Comparison of ENCODE assay signal across 1 cellular context in the genomic region with DNA sequence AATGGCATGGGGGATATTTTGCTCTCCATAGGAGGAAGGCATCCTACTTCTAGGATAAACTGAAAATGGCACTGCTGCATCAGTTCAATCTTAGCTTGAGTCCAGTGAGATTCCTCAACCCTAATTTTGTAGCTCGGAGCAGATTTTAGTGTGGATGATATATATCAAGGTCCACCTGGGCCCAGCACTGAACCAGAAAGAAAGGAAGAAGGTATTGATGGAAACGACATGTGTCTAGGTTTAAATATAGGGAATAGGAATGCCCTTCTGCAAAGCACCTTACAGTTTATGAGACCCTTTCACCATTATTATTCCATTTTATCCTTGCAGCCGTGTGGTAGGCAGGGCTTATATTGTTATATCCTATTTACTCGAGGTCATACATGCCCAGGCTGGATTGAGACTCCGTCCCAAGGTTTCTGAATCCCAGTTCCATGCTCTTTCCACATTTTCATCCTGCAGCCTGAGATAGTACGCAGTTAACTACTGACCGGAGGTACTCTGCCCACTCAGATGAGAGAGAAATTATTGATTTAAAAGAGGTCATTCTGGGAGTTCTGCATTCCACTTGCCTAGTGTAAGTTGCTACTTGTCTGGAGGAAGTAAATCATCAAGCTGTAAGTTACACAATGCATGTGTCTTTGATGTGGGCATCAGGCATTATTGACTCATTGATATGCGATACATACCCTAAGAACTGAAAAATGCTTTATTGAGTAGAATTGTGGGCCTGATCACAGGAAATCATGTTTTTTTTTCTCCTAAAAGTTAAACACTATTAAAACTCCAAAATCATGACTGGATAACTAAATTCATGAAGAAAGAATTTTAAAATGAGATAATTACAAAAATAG.
TF ChIP-seq lines count a peak whose summit lies in the region.

No MANE protein-coding gene starts in this region.

TF ChIP-seq in HepG2, 621 proteins besides CTCF, POLR2A, EP300 and RAD21 (continued from another document and continues in another):
- TF ChIP-seq SMAD9 (CRISPR knock-in tag; IDR thresholded peaks at IDR 0.05), result no peak
- peak; percentile 100 for TF ChIP-seq JUN (CRISPR knock-in tag; IDR thresholded peaks at IDR 0.05)
- peak; percentile 70 for TF ChIP-seq NFYC (CRISPR knock-in tag; IDR thresholded peaks at IDR 0.05)
- TF ChIP-seq SIX4 (CRISPR knock-in tag; IDR thresholded peaks at IDR 0.05), result peak; percentile 98
- no peak for TF ChIP-seq CCDC6 (CRISPR knock-in tag; IDR thresholded peaks at IDR 0.05)
- TF ChIP-seq TCF7L2 (IDR thresholded peaks at IDR 0.05; ENCODE audit: low read depth, low read length), result peak; percentile 99
- no peak for TF ChIP-seq ZNF17 (CRISPR knock-in tag; IDR thresholded peaks at IDR 0.05)
- TF ChIP-seq, protein P1, sequence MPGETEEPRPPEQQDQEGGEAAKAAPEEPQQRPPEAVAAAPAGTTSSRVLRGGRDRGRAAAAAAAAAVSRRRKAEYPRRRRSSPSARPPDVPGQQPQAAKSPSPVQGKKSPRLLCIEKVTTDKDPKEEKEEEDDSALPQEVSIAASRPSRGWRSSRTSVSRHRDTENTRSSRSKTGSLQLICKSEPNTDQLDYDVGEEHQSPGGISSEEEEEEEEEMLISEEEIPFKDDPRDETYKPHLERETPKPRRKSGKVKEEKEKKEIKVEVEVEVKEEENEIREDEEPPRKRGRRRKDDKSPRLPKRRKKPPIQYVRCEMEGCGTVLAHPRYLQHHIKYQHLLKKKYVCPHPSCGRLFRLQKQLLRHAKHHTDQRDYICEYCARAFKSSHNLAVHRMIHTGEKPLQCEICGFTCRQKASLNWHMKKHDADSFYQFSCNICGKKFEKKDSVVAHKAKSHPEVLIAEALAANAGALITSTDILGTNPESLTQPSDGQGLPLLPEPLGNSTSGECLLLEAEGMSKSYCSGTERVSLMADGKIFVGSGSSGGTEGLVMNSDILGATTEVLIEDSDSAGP (CRISPR knock-in tag; IDR thresholded peaks at IDR 0.05; ENCODE audit: borderline replicate concordance), result no peak; the same call in 1 of the 2 replicates
- TF ChIP-seq, protein P2, sequence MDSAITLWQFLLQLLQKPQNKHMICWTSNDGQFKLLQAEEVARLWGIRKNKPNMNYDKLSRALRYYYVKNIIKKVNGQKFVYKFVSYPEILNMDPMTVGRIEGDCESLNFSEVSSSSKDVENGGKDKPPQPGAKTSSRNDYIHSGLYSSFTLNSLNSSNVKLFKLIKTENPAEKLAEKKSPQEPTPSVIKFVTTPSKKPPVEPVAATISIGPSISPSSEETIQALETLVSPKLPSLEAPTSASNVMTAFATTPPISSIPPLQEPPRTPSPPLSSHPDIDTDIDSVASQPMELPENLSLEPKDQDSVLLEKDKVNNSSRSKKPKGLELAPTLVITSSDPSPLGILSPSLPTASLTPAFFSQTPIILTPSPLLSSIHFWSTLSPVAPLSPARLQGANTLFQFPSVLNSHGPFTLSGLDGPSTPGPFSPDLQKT (CRISPR knock-in tag; IDR thresholded peaks at IDR 0.05; ENCODE audit: borderline replicate concordance), result no peak
- TF ChIP-seq RBAK (CRISPR knock-in tag; IDR thresholded peaks at IDR 0.05), result peak; percentile 26; the same call in 1 of the 2 replicates
- TF ChIP-seq SMARCC2 (IDR thresholded peaks at IDR 0.05), result peak; percentile 93
- no peak for TF ChIP-seq ZNF235 (CRISPR knock-in tag; IDR thresholded peaks at IDR 0.05; ENCODE audit: borderline replicate concordance)
- 0 out of 2 replicates have a peak, but pooled peaks have one; percentile 57 for TF ChIP-seq SATB2 (CRISPR knock-in tag; IDR thresholded peaks at IDR 0.05)
- no peak for TF ChIP-seq ZNF224 (CRISPR knock-in tag; IDR thresholded peaks at IDR 0.05)
- peak; percentile 55; the same call in 1 of the 2 replicates for TF ChIP-seq RBFOX2 (IDR thresholded peaks at IDR 0.05; ENCODE audit: low read depth, low read length)
- TF ChIP-seq ZNF614 (CRISPR knock-in tag; IDR thresholded peaks at IDR 0.05; ENCODE audit: borderline replicate concordance), result peak; percentile 99
- TF ChIP-seq ZNF773 (CRISPR knock-in tag; IDR thresholded peaks at IDR 0.05; ENCODE audit: borderline replicate concordance), result no peak
- TF ChIP-seq KDM2A (CRISPR knock-in tag; IDR thresholded peaks at IDR 0.05; ENCODE audit: borderline replicate concordance, low read depth), result peak; percentile 35; the same call in 1 of the 2 replicates
- TF ChIP-seq IRF2 (CRISPR knock-in tag; IDR thresholded peaks at IDR 0.05), result peak; percentile 96
- TF ChIP-seq HMGA1 (CRISPR knock-in tag; conservative IDR thresholded peaks at IDR 0.05), result no peak
- TF ChIP-seq, protein P3, sequence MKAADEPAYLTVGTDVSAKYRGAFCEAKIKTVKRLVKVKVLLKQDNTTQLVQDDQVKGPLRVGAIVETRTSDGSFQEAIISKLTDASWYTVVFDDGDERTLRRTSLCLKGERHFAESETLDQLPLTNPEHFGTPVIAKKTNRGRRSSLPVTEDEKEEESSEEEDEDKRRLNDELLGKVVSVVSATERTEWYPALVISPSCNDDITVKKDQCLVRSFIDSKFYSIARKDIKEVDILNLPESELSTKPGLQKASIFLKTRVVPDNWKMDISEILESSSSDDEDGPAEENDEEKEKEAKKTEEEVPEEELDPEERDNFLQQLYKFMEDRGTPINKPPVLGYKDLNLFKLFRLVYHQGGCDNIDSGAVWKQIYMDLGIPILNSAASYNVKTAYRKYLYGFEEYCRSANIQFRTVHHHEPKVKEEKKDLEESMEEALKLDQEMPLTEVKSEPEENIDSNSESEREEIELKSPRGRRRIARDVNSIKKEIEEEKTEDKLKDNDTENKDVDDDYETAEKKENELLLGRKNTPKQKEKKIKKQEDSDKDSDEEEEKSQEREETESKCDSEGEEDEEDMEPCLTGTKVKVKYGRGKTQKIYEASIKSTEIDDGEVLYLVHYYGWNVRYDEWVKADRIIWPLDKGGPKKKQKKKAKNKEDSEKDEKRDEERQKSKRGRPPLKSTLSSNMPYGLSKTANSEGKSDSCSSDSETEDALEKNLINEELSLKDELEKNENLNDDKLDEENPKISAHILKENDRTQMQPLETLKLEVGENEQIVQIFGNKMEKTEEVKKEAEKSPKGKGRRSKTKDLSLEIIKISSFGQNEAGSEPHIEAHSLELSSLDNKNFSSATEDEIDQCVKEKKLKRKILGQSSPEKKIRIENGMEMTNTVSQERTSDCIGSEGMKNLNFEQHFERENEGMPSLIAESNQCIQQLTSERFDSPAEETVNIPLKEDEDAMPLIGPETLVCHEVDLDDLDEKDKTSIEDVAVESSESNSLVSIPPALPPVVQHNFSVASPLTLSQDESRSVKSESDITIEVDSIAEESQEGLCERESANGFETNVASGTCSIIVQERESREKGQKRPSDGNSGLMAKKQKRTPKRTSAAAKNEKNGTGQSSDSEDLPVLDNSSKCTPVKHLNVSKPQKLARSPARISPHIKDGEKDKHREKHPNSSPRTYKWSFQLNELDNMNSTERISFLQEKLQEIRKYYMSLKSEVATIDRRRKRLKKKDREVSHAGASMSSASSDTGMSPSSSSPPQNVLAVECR (CRISPR knock-in tag; IDR thresholded peaks at IDR 0.05; ENCODE audit: borderline replicate concordance), result no peak; the same call in 1 of the 2 replicates
- peak; percentile 91 for TF ChIP-seq KAT8 (CRISPR knock-in tag; IDR thresholded peaks at IDR 0.05)
- TF ChIP-seq ZMAT3 (CRISPR knock-in tag; conservative IDR thresholded peaks at IDR 0.05), result no peak
- no peak for TF ChIP-seq ZNF10 (CRISPR knock-in tag; IDR thresholded peaks at IDR 0.05; ENCODE audit: borderline replicate concordance, low read depth)
- TF ChIP-seq, protein P4, sequence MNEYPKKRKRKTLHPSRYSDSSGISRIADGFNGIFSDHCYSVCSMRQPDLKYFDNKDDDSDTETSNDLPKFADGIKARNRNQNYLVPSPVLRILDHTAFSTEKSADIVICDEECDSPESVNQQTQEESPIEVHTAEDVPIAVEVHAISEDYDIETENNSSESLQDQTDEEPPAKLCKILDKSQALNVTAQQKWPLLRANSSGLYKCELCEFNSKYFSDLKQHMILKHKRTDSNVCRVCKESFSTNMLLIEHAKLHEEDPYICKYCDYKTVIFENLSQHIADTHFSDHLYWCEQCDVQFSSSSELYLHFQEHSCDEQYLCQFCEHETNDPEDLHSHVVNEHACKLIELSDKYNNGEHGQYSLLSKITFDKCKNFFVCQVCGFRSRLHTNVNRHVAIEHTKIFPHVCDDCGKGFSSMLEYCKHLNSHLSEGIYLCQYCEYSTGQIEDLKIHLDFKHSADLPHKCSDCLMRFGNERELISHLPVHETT (CRISPR knock-in tag; conservative IDR thresholded peaks at IDR 0.05), result no peak; the same call in 1 of the 2 replicates
- TF ChIP-seq, protein P5, sequence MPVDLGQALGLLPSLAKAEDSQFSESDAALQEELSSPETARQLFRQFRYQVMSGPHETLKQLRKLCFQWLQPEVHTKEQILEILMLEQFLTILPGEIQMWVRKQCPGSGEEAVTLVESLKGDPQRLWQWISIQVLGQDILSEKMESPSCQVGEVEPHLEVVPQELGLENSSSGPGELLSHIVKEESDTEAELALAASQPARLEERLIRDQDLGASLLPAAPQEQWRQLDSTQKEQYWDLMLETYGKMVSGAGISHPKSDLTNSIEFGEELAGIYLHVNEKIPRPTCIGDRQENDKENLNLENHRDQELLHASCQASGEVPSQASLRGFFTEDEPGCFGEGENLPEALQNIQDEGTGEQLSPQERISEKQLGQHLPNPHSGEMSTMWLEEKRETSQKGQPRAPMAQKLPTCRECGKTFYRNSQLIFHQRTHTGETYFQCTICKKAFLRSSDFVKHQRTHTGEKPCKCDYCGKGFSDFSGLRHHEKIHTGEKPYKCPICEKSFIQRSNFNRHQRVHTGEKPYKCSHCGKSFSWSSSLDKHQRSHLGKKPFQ (CRISPR knock-in tag; IDR thresholded peaks at IDR 0.05; ENCODE audit: insufficient replicate concordance), result peak; percentile 82
- TF ChIP-seq ZBTB20 (CRISPR knock-in tag; IDR thresholded peaks at IDR 0.05; ENCODE audit: borderline replicate concordance, low read depth), result peak; percentile 100
- TF ChIP-seq RFX3 (CRISPR knock-in tag; IDR thresholded peaks at IDR 0.05), result peak; percentile 56; the same call in 1 of the 2 replicates
- TF ChIP-seq ZNF552 (CRISPR knock-in tag; IDR thresholded peaks at IDR 0.05; ENCODE audit: borderline replicate concordance), result no peak
- TF ChIP-seq EHMT2 (IDR thresholded peaks at IDR 0.05; ENCODE audit: borderline replicate concordance, low read depth, low read length), result peak; percentile 93; the same call in 1 of the 2 replicates
- TF ChIP-seq, protein P6, sequence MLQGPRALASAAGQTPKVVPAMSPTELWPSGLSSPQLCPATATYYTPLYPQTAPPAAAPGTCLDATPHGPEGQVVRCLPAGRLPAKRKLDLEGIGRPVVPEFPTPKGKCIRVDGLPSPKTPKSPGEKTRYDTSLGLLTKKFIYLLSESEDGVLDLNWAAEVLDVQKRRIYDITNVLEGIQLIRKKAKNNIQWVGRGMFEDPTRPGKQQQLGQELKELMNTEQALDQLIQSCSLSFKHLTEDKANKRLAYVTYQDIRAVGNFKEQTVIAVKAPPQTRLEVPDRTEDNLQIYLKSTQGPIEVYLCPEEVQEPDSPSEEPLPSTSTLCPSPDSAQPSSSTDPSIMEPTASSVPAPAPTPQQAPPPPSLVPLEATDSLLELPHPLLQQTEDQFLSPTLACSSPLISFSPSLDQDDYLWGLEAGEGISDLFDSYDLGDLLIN (CRISPR knock-in tag; IDR thresholded peaks at IDR 0.05; ENCODE audit: borderline replicate concordance), result peak; percentile 44; the same call in 1 of the 2 replicates
- peak; percentile 83 for TF ChIP-seq ZNF761 (CRISPR knock-in tag; conservative IDR thresholded peaks at IDR 0.05)
- TF ChIP-seq LCORL (IDR thresholded peaks at IDR 0.05), result peak; percentile 91
- peak; percentile 93 for TF ChIP-seq LCORL (CRISPR knock-in tag; IDR thresholded peaks at IDR 0.05)
- TF ChIP-seq, protein P7, sequence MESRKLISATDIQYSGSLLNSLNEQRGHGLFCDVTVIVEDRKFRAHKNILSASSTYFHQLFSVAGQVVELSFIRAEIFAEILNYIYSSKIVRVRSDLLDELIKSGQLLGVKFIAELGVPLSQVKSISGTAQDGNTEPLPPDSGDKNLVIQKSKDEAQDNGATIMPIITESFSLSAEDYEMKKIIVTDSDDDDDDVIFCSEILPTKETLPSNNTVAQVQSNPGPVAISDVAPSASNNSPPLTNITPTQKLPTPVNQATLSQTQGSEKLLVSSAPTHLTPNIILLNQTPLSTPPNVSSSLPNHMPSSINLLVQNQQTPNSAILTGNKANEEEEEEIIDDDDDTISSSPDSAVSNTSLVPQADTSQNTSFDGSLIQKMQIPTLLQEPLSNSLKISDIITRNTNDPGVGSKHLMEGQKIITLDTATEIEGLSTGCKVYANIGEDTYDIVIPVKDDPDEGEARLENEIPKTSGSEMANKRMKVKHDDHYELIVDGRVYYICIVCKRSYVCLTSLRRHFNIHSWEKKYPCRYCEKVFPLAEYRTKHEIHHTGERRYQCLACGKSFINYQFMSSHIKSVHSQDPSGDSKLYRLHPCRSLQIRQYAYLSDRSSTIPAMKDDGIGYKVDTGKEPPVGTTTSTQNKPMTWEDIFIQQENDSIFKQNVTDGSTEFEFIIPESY (CRISPR knock-in tag; IDR thresholded peaks at IDR 0.05), result peak; percentile 69; the same call in 1 of the 2 replicates
- TF ChIP-seq MXD4 (CRISPR knock-in tag; IDR thresholded peaks at IDR 0.05), result peak; percentile 71; the same call in 1 of the 2 replicates
- TF ChIP-seq ZKSCAN8 (CRISPR knock-in tag; IDR thresholded peaks at IDR 0.05; ENCODE audit: borderline replicate concordance), result peak; percentile 99
- no peak for TF ChIP-seq ZNF598 (CRISPR knock-in tag; IDR thresholded peaks at IDR 0.05; ENCODE audit: borderline replicate concordance)
- TF ChIP-seq HOXD1 (CRISPR knock-in tag; IDR thresholded peaks at IDR 0.05), result peak; percentile 99
- TF ChIP-seq, protein P8, sequence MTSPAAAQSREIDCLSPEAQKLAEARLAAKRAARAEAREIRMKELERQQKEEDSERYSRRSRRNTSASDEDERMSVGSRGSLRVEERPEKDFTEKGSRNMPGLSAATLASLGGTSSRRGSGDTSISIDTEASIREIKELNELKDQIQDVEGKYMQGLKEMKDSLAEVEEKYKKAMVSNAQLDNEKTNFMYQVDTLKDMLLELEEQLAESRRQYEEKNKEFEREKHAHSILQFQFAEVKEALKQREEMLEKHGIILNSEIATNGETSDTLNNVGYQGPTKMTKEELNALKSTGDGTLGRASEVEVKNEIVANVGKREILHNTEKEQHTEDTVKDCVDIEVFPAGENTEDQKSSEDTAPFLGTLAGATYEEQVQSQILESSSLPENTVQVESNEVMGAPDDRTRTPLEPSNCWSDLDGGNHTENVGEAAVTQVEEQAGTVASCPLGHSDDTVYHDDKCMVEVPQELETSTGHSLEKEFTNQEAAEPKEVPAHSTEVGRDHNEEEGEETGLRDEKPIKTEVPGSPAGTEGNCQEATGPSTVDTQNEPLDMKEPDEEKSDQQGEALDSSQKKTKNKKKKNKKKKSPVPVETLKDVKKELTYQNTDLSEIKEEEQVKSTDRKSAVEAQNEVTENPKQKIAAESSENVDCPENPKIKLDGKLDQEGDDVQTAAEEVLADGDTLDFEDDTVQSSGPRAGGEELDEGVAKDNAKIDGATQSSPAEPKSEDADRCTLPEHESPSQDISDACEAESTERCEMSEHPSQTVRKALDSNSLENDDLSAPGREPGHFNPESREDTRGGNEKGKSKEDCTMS (CRISPR knock-in tag; conservative IDR thresholded peaks at IDR 0.05), result 0 out of 2 replicates have a peak, but pooled peaks have one; percentile 33
- TF ChIP-seq ZNF232 (CRISPR knock-in tag; IDR thresholded peaks at IDR 0.05; ENCODE audit: borderline replicate concordance), result peak; percentile 89
- no peak for TF ChIP-seq ZFP36 (IDR thresholded peaks at IDR 0.05; ENCODE audit: borderline replicate concordance, low read depth, low read length, partially characterized antibody)
- TF ChIP-seq AGO2 (optimal IDR thresholded peaks at IDR 0.05; ENCODE audit: low read depth, low read length), result no peak
- TF ChIP-seq MIXL1 (CRISPR knock-in tag; IDR thresholded peaks at IDR 0.05), result peak; percentile 99
